Comparison of ENCODE assay signal across 12 cellular contexts in the genomic region with DNA sequence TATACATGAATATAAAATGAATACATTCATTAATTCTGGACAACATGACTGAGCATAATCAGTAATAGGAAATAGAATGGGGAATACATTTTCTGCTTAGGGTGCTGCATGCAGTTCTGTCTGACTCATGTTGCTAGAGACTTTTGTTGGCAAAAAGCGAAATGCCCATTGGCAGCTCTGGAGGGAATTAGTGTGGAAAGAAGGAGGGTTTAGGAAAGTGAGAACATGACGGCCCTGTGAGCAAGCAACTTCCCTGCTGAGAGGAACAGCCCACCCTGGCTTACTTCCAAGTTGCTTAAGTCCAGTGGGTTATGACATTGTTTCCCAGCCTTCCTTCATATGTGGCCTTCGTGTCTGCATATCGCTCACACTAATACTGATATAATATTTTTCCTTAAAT. TPM values are rescaled to one million over a fixed set of nuclear protein-coding genes. Genes with fewer than 3 reads are reported as not detected.
DNase-seq lines count a peak whose midpoint lies in the region; FAIRE-seq and TF ChIP-seq lines count a peak whose summit lies in the region.
"Had no signal": no experiment of that assay in that cellular context is flagged by ENCODE, and none has a peak within 500 bp of the region (broad histone marks: within the 10 kb centered on the region; RNA-seq: fewer than 3 reads in every experiment).

No MANE protein-coding gene starts in this region.

- no peak for FAIRE-seq in small intestine (lab: Jason Lieb, UNC)

- no peaks in the 10 kb centered on the region for H3K36me3 ChIP-seq in small intestine (ENCODE audit: control insufficient read depth in 2 of 2, insufficient read depth in 2 of 2, low read length in 2 of 2)

- no peak overlapping the region for H3K4me3 ChIP-seq in small intestine (ENCODE audit: low read depth in 1 of 2, low read length in 2 of 2)

- no peak overlapping the region for H3K27ac ChIP-seq in small intestine (ENCODE audit: low read depth in 1 of 2, low read length in 1 of 2)

- no peaks in the 10 kb centered on the region for H3K9me3 Mint-ChIP-seq in brain
- no peaks in the 10 kb centered on the region for H3K9me3 Mint-ChIP-seq in Calu3 (ENCODE audit: low read depth, unreplicated experiment)
- H3K9me3 Mint-ChIP-seq: activated CD4-positive, alpha-beta memory T cell treated with anti-CD3 and anti-CD28 coated beads for 36 hours; dendritic cell treated with granulocyte-macrophage colony-stimulating factor and Interleukin-4, amounts not matched to agents 40 ng/mL and 50 ng/mL, for 4 days had no signal

- peak overlapping the region in 4 of 5 experiments; percentile 3 to 24 (median 8) for H3K27ac Mint-ChIP-seq in brain
- no peak overlapping the region for H3K27ac Mint-ChIP-seq in Calu3 (ENCODE audit: unreplicated experiment)
- H3K27ac Mint-ChIP-seq: activated CD4-positive, alpha-beta memory T cell treated with anti-CD3 and anti-CD28 coated beads for 36 hours; dendritic cell treated with granulocyte-macrophage colony-stimulating factor and Interleukin-4, amounts not matched to agents 40 ng/mL and 50 ng/mL, for 4 days had no signal

- no peaks in the 10 kb centered on the region for H3K27me3 ChIP-seq in small intestine (ENCODE audit: control insufficient read depth in 2 of 2, insufficient read depth in 2 of 2, low read length in 2 of 2)

- H3K27me3 Mint-ChIP-seq in brain, result no peaks in the 10 kb centered on the region
- no peaks in the 10 kb centered on the region for H3K27me3 Mint-ChIP-seq in Calu3 (ENCODE audit: unreplicated experiment)
- H3K27me3 Mint-ChIP-seq: activated CD4-positive, alpha-beta memory T cell treated with anti-CD3 and anti-CD28 coated beads for 36 hours; dendritic cell treated with granulocyte-macrophage colony-stimulating factor and Interleukin-4, amounts not matched to agents 40 ng/mL and 50 ng/mL, for 4 days had no signal

- WGBS in small intestine, 3 donors, result 76 to 91% (median 86%) methylated on average over 4 of the region's 4 CpGs

- no peaks in the 10 kb centered on the region for H3K36me3 Mint-ChIP-seq in brain
- no peaks in the 10 kb centered on the region for H3K36me3 Mint-ChIP-seq in Calu3 (ENCODE audit: insufficient read depth, unreplicated experiment)

- no peak overlapping the region for H3K4me3 Mint-ChIP-seq in brain
- H3K4me3 Mint-ChIP-seq in Calu3 (ENCODE audit: low read depth, unreplicated experiment), result no peak overlapping the region
- H3K4me3 Mint-ChIP-seq: activated CD4-positive, alpha-beta memory T cell treated with anti-CD3 and anti-CD28 coated beads for 36 hours; dendritic cell treated with granulocyte-macrophage colony-stimulating factor and Interleukin-4, amounts not matched to agents 40 ng/mL and 50 ng/mL, for 4 days had no signal

- H3K4me1 Mint-ChIP-seq in brain (peaks cover 38% of the 10 kb centered on the region), Calu3 (ENCODE audit: low read depth, unreplicated experiment) (no peaks in the 10 kb centered on the region)

- CTCF ChIA-PET in Calu3 (lab: Charles Lee), result no interaction called here

- BruUV-seq in Calu3 (replicated peaks; lab: Mats Ljungman, UMichigan), result no TSS peak

- no peaks in the 10 kb centered on the region for H3K9me3 ChIP-seq in small intestine (ENCODE audit: control insufficient read depth, low read depth)

- intact Hi-C loops in Calu3 (cut with micrococcal nuclease; ENCODE audit: unreplicated experiment), result loop anchor here (5.0 kb wide), 1 partner anchor 741 kb away; no protein-coding TSS in a partner anchor

- DNase-seq in AG08395 (ENCODE audit: low spot score) (peak; percentile 59), HK-2 (ENCODE audit: unreplicated experiment) (peak; percentile 18), left kidney (ENCODE audit: low read depth, low spot score) (peak; percentile 40), Calu3 (no peak), SW 1271 (lab: John Stamatoyannopoulos, UW) (no peak), small intestine (no peak)
- no peak for DNase-seq in activated T-cell treated with anti-CD3 and anti-CD28 coated beads, Interleukin-2, amount 50 U/mL, for 48 hours
- DNase-seq: activated CD4-positive, alpha-beta memory T cell treated with anti-CD3 and anti-CD28 coated beads for 36 hours; DMS79; NCI-H2171 treated with DMSO at 0.1 percent for 48 hours had no signal

- H3K4me1 ChIP-seq in small intestine (ENCODE audit: control insufficient read depth in 2 of 2, insufficient read depth in 1 of 2, low read depth in 1 of 2, low read length in 1 of 2), result no peaks in the 10 kb centered on the region

- TF ChIP-seq CTCF in brain (conservative IDR thresholded peaks at IDR 0.05), result no peak
- TF ChIP-seq CTCF in Calu3 (IDR thresholded peaks at IDR 0.05; ENCODE audit: unreplicated experiment), result no peak

RNA-seq across cellular contexts. Expression of gene MAD2L1, which starts 13.8 kb away (rescaled TPM):
- 11.4 TPM for polyA plus RNA-seq in brain (ENCODE audit: insufficient read depth, low read depth, low replicate concordance)
- total RNA-seq in Calu3 (2022), result 42.9 and 48.1 TPM in 2 replicates
- 10 to 100 TPM in 1 of 3 donors, 1 to 10 TPM in 2; 3.2 to 32.3 (median 6.9) TPM for polyA plus RNA-seq in small intestine

Comparison
In these comparisons a context has a peak if more than half of its experiments do, and no peak if none do; other contexts are left out.
1. DNase-seq: peak in AG08395 (single experiment), HK-2 (single experiment) and left kidney (single experiment); none in Calu3 (single experiment), SW 1271 (0 of 2), small intestine (single experiment) and activated T-cell treated with anti-CD3 and anti-CD28 coated beads, Interleukin-2, amount 50 U/mL, for 48 hours (0 of 2).